In the genomic region with DNA sequence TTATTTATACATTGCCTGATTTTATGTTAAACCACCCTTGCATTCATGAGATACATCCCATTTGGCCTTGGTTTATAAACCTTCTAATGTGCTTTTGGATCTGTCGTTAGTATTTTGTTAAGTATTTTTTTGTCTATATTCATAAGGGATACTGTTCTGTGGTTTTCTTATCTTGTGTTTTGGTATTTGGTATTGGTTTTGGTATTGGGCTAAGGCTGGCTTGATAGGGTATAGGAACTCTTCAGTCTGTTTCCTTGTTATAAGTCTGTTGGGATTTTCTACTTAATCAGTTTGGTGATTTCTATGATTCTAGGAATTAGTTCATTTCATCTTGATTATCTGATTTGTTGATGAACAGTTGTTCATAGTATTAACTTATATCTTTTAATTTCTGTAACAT, we compare ENCODE assay signal across 14 cellular contexts. TPM values are rescaled to one million over a fixed set of nuclear protein-coding genes. Genes with fewer than 3 reads are reported as not detected.
DNase-seq lines count a peak whose midpoint lies in the region; ATAC-seq lines count a peak whose summit lies in the region.
"Had no signal": no experiment of that assay in that cellular context is flagged by ENCODE, and none has a peak within 500 bp of the region (broad histone marks: within the 10 kb centered on the region; RNA-seq: fewer than 3 reads in every experiment).

No MANE protein-coding gene starts in this region.

- peaks cover 13% of the 10 kb centered on the region for H3K4me1 Mint-ChIP-seq in activated naive CD8-positive, alpha-beta T cell (ENCODE audit: low read depth)
- H3K4me1 Mint-ChIP-seq in activated naive CD8-positive, alpha-beta T cell treated with anti-CD3 and anti-CD28 coated beads for 36 hours, result peaks cover 2% of the 10 kb centered on the region
- H3K4me1 Mint-ChIP-seq in memory B cell, result no peaks in the 10 kb centered on the region

- H3K27ac Mint-ChIP-seq in activated naive CD8-positive, alpha-beta T cell, result peak overlapping the region; percentile 3
- H3K27ac Mint-ChIP-seq in activated naive CD8-positive, alpha-beta T cell treated with anti-CD3 and anti-CD28 coated beads for 36 hours, result no peak overlapping the region
- peak overlapping the region; percentile 37 for H3K27ac Mint-ChIP-seq in memory B cell

- no peaks in the 10 kb centered on the region for H3K27me3 Mint-ChIP-seq in activated naive CD8-positive, alpha-beta T cell
- no peaks in the 10 kb centered on the region for H3K27me3 Mint-ChIP-seq in activated naive CD8-positive, alpha-beta T cell treated with anti-CD3 and anti-CD28 coated beads for 36 hours
- H3K27me3 Mint-ChIP-seq in memory B cell, result no peaks in the 10 kb centered on the region
- H3K27me3 Mint-ChIP-seq: CD4-positive, alpha-beta memory T cell had no signal

- H3K9me3 Mint-ChIP-seq in activated naive CD8-positive, alpha-beta T cell (ENCODE audit: low read depth), result no peaks in the 10 kb centered on the region
- H3K9me3 Mint-ChIP-seq in activated naive CD8-positive, alpha-beta T cell treated with anti-CD3 and anti-CD28 coated beads for 36 hours, result peaks cover 1% of the 10 kb centered on the region
- no peaks in the 10 kb centered on the region for H3K9me3 Mint-ChIP-seq in memory B cell

- H3K4me3 Mint-ChIP-seq in activated naive CD8-positive, alpha-beta T cell, result no peak overlapping the region
- no peak overlapping the region for H3K4me3 Mint-ChIP-seq in activated naive CD8-positive, alpha-beta T cell treated with anti-CD3 and anti-CD28 coated beads for 36 hours
- no peak overlapping the region for H3K4me3 Mint-ChIP-seq in memory B cell
- H3K4me3 Mint-ChIP-seq: CD4-positive, alpha-beta memory T cell had no signal

- no peak for ATAC-seq in memory B cell (ENCODE audit: low read depth)
- no peak for ATAC-seq in HG02571 (IDR thresholded peaks at IDR 0.05; ENCODE audit: unreplicated experiment)

- peaks cover 19% of the 10 kb centered on the region for H3K36me3 Mint-ChIP-seq in activated naive CD8-positive, alpha-beta T cell
- peaks cover 21% of the 10 kb centered on the region for H3K36me3 Mint-ChIP-seq in activated naive CD8-positive, alpha-beta T cell treated with anti-CD3 and anti-CD28 coated beads for 36 hours
- peaks cover 31% of the 10 kb centered on the region for H3K36me3 Mint-ChIP-seq in memory B cell

- no peak for DNase-seq in activated naive CD8-positive, alpha-beta T cell treated with anti-CD3 and anti-CD28 coated beads for 36 hours
- DNase-seq in OCI-M1 (lab: John Stamatoyannopoulos, UW), result peak; percentile 14
- no peak for DNase-seq in memory B cell (ENCODE audit: low spot score in 2 of 2)
- DNase-seq in stimulated activated CD4-positive, alpha-beta T cell treated with anti-CD3 and anti-CD28 coated beads, Interleukin-1b, Interleukin-23, amount 100 ng/mL, for 48 hours, result no peak
- no peak for DNase-seq in AML-193 (lab: John Stamatoyannopoulos, UW)
- DNase-seq: 8988T; ACHN; Calu3; CD4-positive, alpha-beta memory T cell; DMS79 treated with DMSO at 0.1 percent for 48 hours; GF-D8; GM23248 had no signal

RNA-seq across cellular contexts. Expression of gene RELCH, which starts 49.2 kb away (rescaled TPM):
- 10 to 100 TPM; 13.5 to 13.9 TPM for total RNA-seq in activated naive CD8-positive, alpha-beta T cell treated with anti-CD3 and anti-CD28 coated beads for 36 hours

RNA-seq across cellular contexts. Expression of gene PIGN, which starts 49.4 kb away (rescaled TPM):
- total RNA-seq in activated naive CD8-positive, alpha-beta T cell treated with anti-CD3 and anti-CD28 coated beads for 36 hours, result 10 to 100 TPM; 21.5 to 25.0 TPM
